ENCODE assay signal across 8 cellular contexts in genomic region chr6:73461537-73462350, GRCh38.
DNase-seq lines count a peak whose midpoint lies in the region; TF ChIP-seq lines count a peak whose summit lies in the region.

Gene MTO1, plus strand, starts transcription at chr6:73461737. Its CDS starts 118 bp downstream, at chr6:73461855.

- H3K27me3 Mint-ChIP-seq in nephron (ENCODE audit: low read depth): no peaks in the 10 kb centered on the region
- no peaks in the 10 kb centered on the region for H3K27me3 Mint-ChIP-seq in stimulated activated naive CD8-positive, alpha-beta T cell treated with anti-CD3 and anti-CD28 coated beads, Interleukin-15, Interleukin-2, amounts not matched to agents 100 ng/mL and 50 ng/mL, for 24 hours

- H3K4me3 Mint-ChIP-seq in nephron: peak within 1 kb of the TSS; percentile 95 to 99 (median 95)
- H3K4me3 Mint-ChIP-seq in stimulated activated naive CD8-positive, alpha-beta T cell treated with anti-CD3 and anti-CD28 coated beads, Interleukin-15, Interleukin-2, amounts not matched to agents 100 ng/mL and 50 ng/mL, for 24 hours: peak within 1 kb of the TSS; percentile 96

- H3K27ac Mint-ChIP-seq in nephron: peak within 1 kb of the TSS; percentile 97 to 99 (median 99)
- H3K27ac Mint-ChIP-seq in stimulated activated naive CD8-positive, alpha-beta T cell treated with anti-CD3 and anti-CD28 coated beads, Interleukin-15, Interleukin-2, amounts not matched to agents 100 ng/mL and 50 ng/mL, for 24 hours: peak within 1 kb of the TSS; percentile 98

- DNase-seq in EH (ENCODE audit: low read depth): peak; percentile 93
- peak; percentile 50 for DNase-seq in GOT3 (lab: John Stamatoyannopoulos, UW)
- DNase-seq in LNCaP clone FGC (ENCODE audit: low read depth): peak; percentile 69
- DNase-seq in activated T-helper 9 cell treated with anti-CD3 and anti-CD28 coated beads, Interleukin-2, amount 50 U/mL, for 16 hours (ENCODE audit: low read depth): peak; percentile 77
- DNase-seq in fibroblast of peridontal ligament (ENCODE audit: extremely low read depth): peak; percentile 92

- no peaks in the 10 kb centered on the region for H3K9me3 Mint-ChIP-seq in nephron
- H3K9me3 Mint-ChIP-seq in stimulated activated naive CD8-positive, alpha-beta T cell treated with anti-CD3 and anti-CD28 coated beads, Interleukin-15, Interleukin-2, amounts not matched to agents 100 ng/mL and 50 ng/mL, for 24 hours: no peaks in the 10 kb centered on the region

- H3K36me3 Mint-ChIP-seq in nephron (ENCODE audit: low read depth): peaks cover 13% of the 10 kb centered on the region
- peaks cover 20% of the 10 kb centered on the region for H3K36me3 Mint-ChIP-seq in stimulated activated naive CD8-positive, alpha-beta T cell treated with anti-CD3 and anti-CD28 coated beads, Interleukin-15, Interleukin-2, amounts not matched to agents 100 ng/mL and 50 ng/mL, for 24 hours (ENCODE audit: low read depth)

- TF ChIP-seq CTCF in LNCaP clone FGC (IDR thresholded peaks at IDR 0.05; ENCODE audit: control insufficient read depth, extremely low read depth, insufficient read depth) (no peak), nephron (IDR thresholded peaks at IDR 0.05; ENCODE audit: unreplicated experiment in 3 of 3) (no peak)

- peaks cover 10% of the 10 kb centered on the region for H3K4me1 Mint-ChIP-seq in nephron
- H3K4me1 Mint-ChIP-seq in stimulated activated naive CD8-positive, alpha-beta T cell treated with anti-CD3 and anti-CD28 coated beads, Interleukin-15, Interleukin-2, amounts not matched to agents 100 ng/mL and 50 ng/mL, for 24 hours (ENCODE audit: low read depth): peaks cover 42% of the 10 kb centered on the region

- peak within 1 kb of the TSS; percentile 100 for H3K4me3 ChIP-seq in LNCaP clone FGC (ENCODE audit: low read depth, low read length)

- TF ChIP-seq POLR2A in Raji (IDR thresholded peaks at IDR 0.05; ENCODE audit: insufficient read depth, low read depth, low read length): peak; percentile 96

Comparison
In these comparisons a context has a peak if more than half of its experiments do, and no peak if none do; other contexts are left out.
1. Peak in every context shown above with its lines: DNase-seq and H3K4me3 ChIP-seq.